In the genomic region with DNA sequence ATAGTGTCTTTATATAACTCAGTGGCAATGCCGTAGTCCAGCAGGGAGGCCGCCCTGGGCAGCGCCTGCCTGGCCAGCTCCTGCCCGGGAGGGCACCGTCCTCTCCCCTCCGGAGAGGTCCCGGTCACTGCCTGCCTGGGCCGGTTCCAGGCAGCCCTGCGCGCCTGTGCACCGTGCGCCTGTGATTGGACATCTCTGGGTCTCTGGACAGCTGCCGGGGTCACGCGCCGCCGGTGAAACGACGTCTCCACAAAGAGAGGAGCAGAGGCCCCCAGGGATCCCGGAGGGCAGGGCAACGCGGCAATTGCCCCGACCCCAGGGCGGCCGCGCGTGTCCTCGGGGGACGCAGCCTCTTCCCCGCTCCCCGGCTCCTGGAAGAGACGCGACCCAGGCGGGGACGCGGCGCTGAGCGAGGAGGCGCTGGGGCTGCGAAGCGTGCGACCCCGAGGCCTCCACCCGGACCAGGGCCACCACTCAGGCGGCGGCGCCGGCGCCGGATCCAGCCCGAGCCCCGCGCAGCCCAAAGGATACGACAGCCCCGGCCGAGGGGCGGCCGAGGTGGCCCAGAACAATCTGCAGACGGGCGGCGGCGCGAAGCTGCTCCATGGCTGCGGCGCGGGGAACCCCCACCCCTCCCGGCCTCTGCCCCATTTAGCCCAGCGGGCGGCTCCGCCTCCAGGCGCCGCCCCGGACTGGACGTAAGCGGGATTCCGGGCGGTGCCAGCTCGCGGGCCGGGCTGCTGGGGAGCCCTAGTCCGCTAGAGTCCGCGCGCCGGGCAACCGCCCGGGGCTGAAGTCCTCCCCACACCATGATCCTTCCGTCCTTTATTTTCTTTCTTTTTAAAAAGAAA, we compare ENCODE assay signal across 8 cellular contexts. TPM values are rescaled to one million over a fixed set of nuclear protein-coding genes. Genes with fewer than 3 reads are reported as not detected.
A peak's percentile ranks its signal among the peaks of the same experiment; 100 is the strongest.
DNase-seq lines count a peak whose midpoint lies in the region; ATAC-seq and TF ChIP-seq lines count a peak whose summit lies in the region.

A gene (minus strand): TSS at position 628 of the 851 bp plus-strand sequence. CDS start 22 bp downstream, at position 606.

- H3K36me3 ChIP-seq in adrenal gland (replicated peaks in 1 of 2): peaks cover 0 to 2% of the 10 kb centered on the region in 2 donors
- peaks cover 2 to 15% (median 7%) of the 10 kb centered on the region in 9 donors for H3K36me3 ChIP-seq in heart left ventricle
- H3K36me3 ChIP-seq in transverse colon: peaks cover 0 to under 1% (median 0%) of the 10 kb centered on the region in 4 donors

- in situ Hi-C loops in transverse colon (cut with MboI; ENCODE audit: low pct_ligation_motif_present in 1 of 4, low pct_unique_long_range_greater_than_20kb in 1 of 4, low sequenced_read_pairs in 3 of 4): loop anchor here in 1 of 4 donors (5.0 kb wide), 1 partner anchor 137 kb away; a partner anchor contains a TSS

- intact Hi-C loops in adrenal gland (cut with DNase I) (loop anchor here (5.0 to 10.0 kb wide), 2 partner anchors 95 to 132 kb away; no protein-coding TSS in a partner anchor), heart left ventricle (cut with DNase I) (loop anchor here in 8 of 10 donors (1.0 to 10.0 kb wide), 4 partner anchors 48 to 138 kb away; a partner anchor contains a TSS), posterior cingulate gyrus (cut with DNase I) (loop anchor here (1.0 to 2.0 kb wide), 2 partner anchors 47 to 138 kb away; a partner anchor contains a TSS), transverse colon (cut with DNase I; ENCODE audit: low total_unique reads) (no loop called here)

- peaks cover 22 to 30% (median 29%) of the 10 kb centered on the region in 3 donors for H3K4me1 Mint-ChIP-seq in T-cell

- H3K36me3 Mint-ChIP-seq in T-cell: peaks cover 4% of the 10 kb centered on the region

- H3K27ac Mint-ChIP-seq in T-cell: peak within 1 kb of the TSS; percentile 83 to 90

- POLR2A ChIA-PET in T-cell (lab: Charles Lee): interaction anchor here in 1 of 2 donors (0.6 kb wide), 1 partner anchor 44 kb away, joined by 3 read pairs; no protein-coding TSS in a partner anchor

- H3K27me3 ChIP-seq in adrenal gland (no peaks in the 10 kb centered on the region), heart left ventricle (no peaks in the 10 kb centered on the region), transverse colon (no peaks in the 10 kb centered on the region)

- CTCF ChIA-PET in T-cell (lab: Charles Lee): interaction anchor here (0.6 to 1.5 kb wide), 4 partner anchors 50 to 1232 kb away, joined by 3 read pairs; a partner anchor contains a TSS

- H3K9me3 ChIP-seq in adrenal gland (replicated peaks in 1 of 3): no peaks in the 10 kb centered on the region
- no peaks in the 10 kb centered on the region for H3K9me3 ChIP-seq in heart left ventricle
- H3K9me3 ChIP-seq in transverse colon: no peaks in the 10 kb centered on the region

- TF ChIP-seq POLR2A in adrenal gland (IDR thresholded peaks at IDR 0.05): peak; percentile 77 to 94
- peak; percentile 55 to 96 for TF ChIP-seq POLR2A in heart left ventricle (IDR thresholded peaks at IDR 0.05)
- peak; percentile 88 for TF ChIP-seq POLR2A in transverse colon (IDR thresholded peaks at IDR 0.05)

- TF ChIP-seq CTCF in adrenal gland (IDR thresholded peaks at IDR 0.05) (no peak), heart left ventricle (IDR thresholded peaks at IDR 0.05) (peak in 2 of 12 donors; percentile 9 to 10), transverse colon (IDR thresholded peaks at IDR 0.05) (peak in 1 of 5 experiments; percentile 14)

- TF ChIP-seq EP300 in transverse colon (IDR thresholded peaks at IDR 0.05; ENCODE audit: low read depth): no peak

- WGBS in adrenal gland, 4 donors: 0 to 3% (median 0%) methylated on average over 9 to 88 of the region's 88 CpGs
- 0% methylated on average over 43 to 88 of the region's 88 CpGs for WGBS in heart left ventricle, 4 donors
- 0% methylated on average over 4 to 69 of the region's 88 CpGs for WGBS in transverse colon (ENCODE audit: low coverage in 1 of 2), 2 donors

- H3K27ac ChIP-seq in adrenal gland: peak within 1 kb of the TSS; percentile 96 to 99 (median 99)
- peak within 1 kb of the TSS; percentile 96 to 100 (median 100) for H3K27ac ChIP-seq in heart left ventricle
- H3K27ac ChIP-seq in transverse colon: peak within 1 kb of the TSS; percentile 99 to 100 (median 99)

- peaks cover 10 to 18% of the 10 kb centered on the region in 2 donors for H3K4me1 ChIP-seq in adrenal gland (replicated peaks in 1 of 2)
- H3K4me1 ChIP-seq in heart left ventricle: peaks cover 0 to 31% (median 19%) of the 10 kb centered on the region in 12 donors
- H3K4me1 ChIP-seq in transverse colon: peaks cover 3 to 27% (median 15%) of the 10 kb centered on the region in 4 donors

- ATAC-seq in T-cell (replicated peaks in 1 of 4) (peak; percentile 68 to 72 (median 70)), heart left ventricle (peak; percentile 87 to 95 (median 90))

- peak within 1 kb of the TSS; percentile 33 to 88 (median 70) for H3K4me3 ChIP-seq in adrenal gland
- H3K4me3 ChIP-seq in heart left ventricle: peak within 1 kb of the TSS; percentile 59 to 90 (median 78)
- H3K4me3 ChIP-seq in transverse colon: peak within 1 kb of the TSS; percentile 82 to 87 (median 86)

- no peaks in the 10 kb centered on the region for H3K9me3 Mint-ChIP-seq in T-cell

- DNase-seq in GM04503 (ENCODE audit: low read depth) (peak; percentile 50), H4 (ENCODE audit: low spot score) (peak; percentile 37), M059J (ENCODE audit: low read depth) (peak; percentile 75), T-cell (peak; percentile 64 to 86 (median 78)), adrenal gland (peak; percentile 94 to 97 (median 95)), heart left ventricle (peak; percentile 92 to 96 (median 94)), posterior cingulate gyrus (peak; percentile 77 to 99 (median 91)), transverse colon (peak; percentile 94)

- peak within 1 kb of the TSS; percentile 82 to 86 (median 83) for H3K4me3 Mint-ChIP-seq in T-cell

- H3K27me3 Mint-ChIP-seq in T-cell: no peaks in the 10 kb centered on the region

RNA-seq across cellular contexts. Expression of the gene that starts here (rescaled TPM):
- 7.0 and 19.6 TPM in 2 replicates for total RNA-seq in H4 (2014; rRNA removed; shearing (Covaris generic))
- 5.6 and 7.2 TPM in 2 replicates for total RNA-seq in M059J (2014; rRNA removed; shearing (Covaris generic))
- total RNA-seq in T-cell: 10 to 100 TPM in 2 of 5 donors, 1 to 10 TPM in 3; 9.3 to 10.9 (median 9.8) TPM
- 100 to 1,000 TPM in 1 of 8 donors, 10 to 100 TPM in 7; 62.2 to 101 (median 71.6) TPM for total RNA-seq in adrenal gland
- polyA plus RNA-seq in adrenal gland: 100 to 1,000 TPM in 1 of 3 donors, 10 to 100 TPM in 2; 44.2 to 140 (median 60.5) TPM
- total RNA-seq in heart left ventricle: 100 to 1,000 TPM in 7 of 9 donors, 10 to 100 TPM in 2; 70.9 to 181 (median 157) TPM
- 100 to 1,000 TPM in 1 of 2 donors, 10 to 100 TPM in 1; 58.1 to 124 TPM for polyA plus RNA-seq in heart left ventricle
- 10 to 100 TPM; 16.1 to 90.1 (median 49.2) TPM for total RNA-seq in transverse colon

Comparison
In these comparisons a context has a peak if more than half of its experiments do, and no peak if none do; other contexts are left out.
1. Peak in every context shown above with its lines: DNase-seq, ATAC-seq, H3K4me3 ChIP-seq and H3K27ac ChIP-seq.
2. DNase-seq: peak in every context shown above with its lines; median percentile 95 in adrenal gland; 94 in heart left ventricle; 94 in transverse colon; 91 in posterior cingulate gyrus; 78 in T-cell; 75 in M059J; 50 in GM04503; 37 in H4.